9 cellular contexts compared by ENCODE assay signal in genomic region chr1:6962390-6962955, GRCh38.
DNase-seq lines count a peak whose midpoint lies in the region; TF ChIP-seq lines count a peak whose summit lies in the region.
"Had no signal": no experiment of that assay in that cellular context is flagged by ENCODE, and none has a peak within 500 bp of the region (broad histone marks: within the 10 kb centered on the region; RNA-seq: fewer than 3 reads in every experiment).

No MANE protein-coding gene starts in this region.

- no peak overlapping the region for H3K27ac ChIP-seq in WERI-Rb-1
- H3K27ac ChIP-seq: SJCRH30 had no signal

- no peak overlapping the region for H3K4me3 ChIP-seq in WERI-Rb-1 (ENCODE audit: low read depth, low read length)
- no peak overlapping the region for H3K4me3 ChIP-seq in foreskin fibroblast (ENCODE audit: low read depth in 1 of 2, low read length in 2 of 2)
- H3K4me3 ChIP-seq: SJCRH30 had no signal

- no peaks in the 10 kb centered on the region for H3K9me3 ChIP-seq in WERI-Rb-1 (ENCODE audit: severe bottlenecking)
- H3K9me3 ChIP-seq: SJCRH30 had no signal

- no peaks in the 10 kb centered on the region for H3K27me3 ChIP-seq in WERI-Rb-1 (ENCODE audit: insufficient read depth, low read depth, severe bottlenecking)

- no peak for TF ChIP-seq CTCF in WERI-Rb-1 (IDR thresholded peaks at IDR 0.05; ENCODE audit: low read depth, low read length)
- TF ChIP-seq CTCF in foreskin fibroblast (IDR thresholded peaks at IDR 0.05; ENCODE audit: low read depth, low read length), result no peak

- no peaks in the 10 kb centered on the region for H3K36me3 ChIP-seq in WERI-Rb-1
- H3K36me3 ChIP-seq: SJCRH30 had no signal

- DNase-seq in activated gamma-delta T cell treated with Interleukin-2 at 50 U/mL for 16 hours (peak; percentile 38), activated gamma-delta T cell (lab: John Stamatoyannopoulos, UW) (no peak), erythroblast (lab: John Stamatoyannopoulos, UW) (peak; percentile 35 to 36), WERI-Rb-1 (no peak), foreskin fibroblast (no peak), cerebellar nuclear complex (lab: John Stamatoyannopoulos, UW) (no peak)
- DNase-seq in activated CD4-positive, CD25-positive, alpha-beta regulatory T cell treated with anti-CD3 and anti-CD28 coated beads, Interleukin-2, amount 50 U/mL, for 72 hours, result peak; percentile 54
- peak; percentile 17 to 70 for DNase-seq in stimulated activated CD4-positive, alpha-beta T cell treated with anti-CD3 and anti-CD28 coated beads, Interleukin-12 subunit alpha, Interleukin-12 subunit beta, amount 100 ng/mL, for 24 hours (ENCODE audit: low read depth in 2 of 2)

- TF ChIP-seq POLR2A in erythroblast (IDR thresholded peaks at IDR 0.05; ENCODE audit: low read length), result no peak

Comparison
In these comparisons a context has a peak if more than half of its experiments do, and no peak if none do; other contexts are left out.
1. DNase-seq: peak in activated gamma-delta T cell treated with Interleukin-2 at 50 U/mL for 16 hours (single experiment), activated CD4-positive, CD25-positive, alpha-beta regulatory T cell treated with anti-CD3 and anti-CD28 coated beads, Interleukin-2, amount 50 U/mL, for 72 hours (single experiment), erythroblast (2 of 2) and stimulated activated CD4-positive, alpha-beta T cell treated with anti-CD3 and anti-CD28 coated beads, Interleukin-12 subunit alpha, Interleukin-12 subunit beta, amount 100 ng/mL, for 24 hours (2 of 2); none in activated gamma-delta T cell (single experiment), WERI-Rb-1 (single experiment), foreskin fibroblast (0 of 2) and cerebellar nuclear complex (0 of 2).